ENCODE assay signal across 8 cellular contexts in the genomic region with DNA sequence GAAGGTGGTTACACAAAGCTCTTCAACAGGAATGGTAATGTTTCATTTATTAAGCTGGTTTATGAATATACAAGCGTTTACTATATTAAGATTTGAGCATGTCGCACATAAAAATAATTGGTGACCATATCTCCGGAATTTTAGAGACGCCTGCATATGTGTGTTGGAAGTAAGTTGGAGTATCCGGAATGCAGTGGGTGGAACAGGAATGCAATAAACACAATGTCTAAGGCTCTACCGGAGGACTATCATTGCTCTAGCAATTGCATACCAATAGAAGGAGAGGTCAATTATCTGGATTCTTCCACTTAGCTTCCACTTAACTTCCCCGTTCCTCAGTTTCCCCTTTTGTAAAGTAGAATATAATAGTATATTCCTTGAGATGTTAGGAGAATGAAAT. TPM values are rescaled to one million over a fixed set of nuclear protein-coding genes. Genes with fewer than 3 reads are reported as not detected.
DNase-seq lines count a peak whose midpoint lies in the region; ATAC-seq and TF ChIP-seq lines count a peak whose summit lies in the region.

No MANE protein-coding gene starts in this region.

- no peak overlapping the region for H4K5ac ChIP-seq in H9 (ENCODE audit: insufficient read length, low read depth, low read length)

- peaks cover 3% of the 10 kb centered on the region; the same call in 1 of the 2 replicates for H3K79me2 ChIP-seq in H9 (ENCODE audit: insufficient read depth, low read length)

- H3T11ph ChIP-seq in H9 (ENCODE audit: low read length) = no peak overlapping the region

- no peaks in the 10 kb centered on the region; the same call in 1 of the 2 replicates for H3K27me3 Mint-ChIP-seq in H9 (ENCODE audit: low read depth)
- H3K27me3 Mint-ChIP-seq in T-cell = no peaks in the 10 kb centered on the region
- H3K27me3 Mint-ChIP-seq in glutamatergic neuron (ENCODE audit: unreplicated experiment) = peaks cover 2% of the 10 kb centered on the region
- no peaks in the 10 kb centered on the region for H3K27me3 Mint-ChIP-seq in stimulated activated memory B cell treated with anti-CD40 and anti-IgM and Interleukin-4, amounts not matched to agents 10 μg/mL and 1 μg/mL and 100 μg/mL, for 72 hours

- H2AFZ ChIP-seq in H9 (ENCODE audit: low read length) = no peak overlapping the region

- H3K9ac ChIP-seq in H9 (ENCODE audit: extremely low read depth, insufficient read length, low read length) = no peak overlapping the region

- TF ChIP-seq CTCF in H9 (conservative IDR thresholded peaks at IDR 0.05) (no peak), glutamatergic neuron (IDR thresholded peaks at IDR 0.05; ENCODE audit: partially characterized antibody, unreplicated experiment) (no peak)

- H2BK20ac ChIP-seq in H9 (ENCODE audit: low read depth, low read length, poor library complexity, severe bottlenecking) = no peak overlapping the region

- no peak overlapping the region for H4K8ac ChIP-seq in H9 (replicated peaks; ENCODE audit: insufficient read length, low read depth, low read length)

- H3K9me3 Mint-ChIP-seq in H9 (no peaks in the 10 kb centered on the region), T-cell (no peaks in the 10 kb centered on the region), glutamatergic neuron (ENCODE audit: unreplicated experiment) (no peaks in the 10 kb centered on the region)
- no peaks in the 10 kb centered on the region for H3K9me3 Mint-ChIP-seq in stimulated activated memory B cell treated with anti-CD40 and anti-IgM and Interleukin-4, amounts not matched to agents 10 μg/mL and 1 μg/mL and 100 μg/mL, for 72 hours

- H3K4me1 ChIP-seq in H9 (ENCODE audit: insufficient read depth, low read length) = 0 out of 2 replicates have a peak, but pooled peaks cover 2% of the 10 kb centered on the region

- H3K27ac Mint-ChIP-seq in H9 = no peak overlapping the region
- H3K27ac Mint-ChIP-seq in T-cell = peak overlapping the region; percentile 27 to 95
- H3K27ac Mint-ChIP-seq in glutamatergic neuron (ENCODE audit: unreplicated experiment) = no peak overlapping the region
- H3K27ac Mint-ChIP-seq in stimulated activated memory B cell treated with anti-CD40 and anti-IgM and Interleukin-4, amounts not matched to agents 10 μg/mL and 1 μg/mL and 100 μg/mL, for 72 hours = no peak overlapping the region

- no peaks in the 10 kb centered on the region for H4K20me1 ChIP-seq in H9 (ENCODE audit: control insufficient read depth, insufficient read depth, insufficient read length)

- no peak overlapping the region for H3K14ac ChIP-seq in H9 (ENCODE audit: insufficient read depth, low read length)

- no peak overlapping the region for H2BK5ac ChIP-seq in H9 (ENCODE audit: insufficient read length, low read length)

- H3K4me3 Mint-ChIP-seq in H9 (peak overlapping the region; percentile 91 to 94), T-cell (peak overlapping the region in 1 of 3 donors; percentile 96), glutamatergic neuron (ENCODE audit: unreplicated experiment) (peak overlapping the region; percentile 97)
- H3K4me3 Mint-ChIP-seq in stimulated activated memory B cell treated with anti-CD40 and anti-IgM and Interleukin-4, amounts not matched to agents 10 μg/mL and 1 μg/mL and 100 μg/mL, for 72 hours = peak overlapping the region; percentile 96

- H3K23me2 ChIP-seq in H9 (ENCODE audit: insufficient read length, low read depth, low read length, poor library complexity, severe bottlenecking) = peaks cover 9% of the 10 kb centered on the region

- no peak overlapping the region for H3K4ac ChIP-seq in H9 (ENCODE audit: low read depth, low read length)

- CTCF ChIA-PET in T-cell (lab: Charles Lee) = no interaction called here

- POLR2A ChIA-PET in T-cell (lab: Charles Lee) = no interaction called here

- no peak overlapping the region for H2AK5ac ChIP-seq in H9 (ENCODE audit: insufficient read length, low read length)

- H3K4me1 Mint-ChIP-seq in H9 = peaks cover 18 to 19% of the 10 kb centered on the region in 2 experiments
- peaks cover 26 to 42% (median 28%) of the 10 kb centered on the region in 3 donors for H3K4me1 Mint-ChIP-seq in T-cell
- H3K4me1 Mint-ChIP-seq in glutamatergic neuron (ENCODE audit: low read depth, unreplicated experiment) = peaks cover 10% of the 10 kb centered on the region
- peaks cover 33% of the 10 kb centered on the region for H3K4me1 Mint-ChIP-seq in stimulated activated memory B cell treated with anti-CD40 and anti-IgM and Interleukin-4, amounts not matched to agents 10 μg/mL and 1 μg/mL and 100 μg/mL, for 72 hours

- no CpG with 5 or more reads among the region's 7 CpGs for WGBS in H9 (ENCODE audit: extremely low coverage, insufficient read length, low lambda C conversion rate)

- H3K18ac ChIP-seq in H9 (ENCODE audit: insufficient read length, low read depth, low read length) = no peak overlapping the region

- H4K91ac ChIP-seq in H9 (ENCODE audit: insufficient read length, low read depth, low read length) = no peak overlapping the region

- H3K27ac ChIP-seq in H9 (ENCODE audit: insufficient read length, low read depth, low read length) = no peak overlapping the region

- H3K79me1 ChIP-seq in H9 (ENCODE audit: insufficient read depth, low read depth, low read length, poor library complexity, severe bottlenecking) = peaks cover 4% of the 10 kb centered on the region

- DNase-seq in H9 (no peak), T-cell (no peak), glutamatergic neuron (no peak), NCI-H82 treated with DMSO at 0.1 percent for 48 hours (lab: John Stamatoyannopoulos, UW; ENCODE audit: unreplicated experiment) (no peak), iPS-NIHi7 (ENCODE audit: extremely low spot score) (no peak), T-helper 2 cell (no peak)
- no peak for DNase-seq in stimulated activated naive CD4-positive, alpha-beta T cell treated with Interleukin-2 at 50 U/mL for 16 hours (lab: John Stamatoyannopoulos, UW)

- no peaks in the 10 kb centered on the region for H3K27me3 ChIP-seq in H9 (ENCODE audit: insufficient read depth, low read length)

- H3K56ac ChIP-seq in H9 (ENCODE audit: insufficient read length, low read depth, low read length) = no peak overlapping the region

- H2BK120ac ChIP-seq in H9 (ENCODE audit: low read depth, low read length, poor library complexity, severe bottlenecking) = no peak overlapping the region

- no peak for ATAC-seq in T-cell (replicated peaks in 1 of 4)
- ATAC-seq in stimulated activated memory B cell treated with anti-CD40 and anti-IgM and Interleukin-4, amounts not matched to agents 10 μg/mL and 1 μg/mL and 100 μg/mL, for 72 hours = no peak

- H3K9me3 ChIP-seq in H9 (ENCODE audit: control insufficient read depth, low read depth, low read length) = no peaks in the 10 kb centered on the region

- H2BK15ac ChIP-seq in H9 (ENCODE audit: low read depth, low read length) = no peak overlapping the region

- peaks cover 4 to 9% (median 6%) of the 10 kb centered on the region in 3 experiments for H3K36me3 Mint-ChIP-seq in H9 (ENCODE audit: insufficient read depth in 1 of 3, low read depth in 3 of 3)
- peaks cover 4% of the 10 kb centered on the region for H3K36me3 Mint-ChIP-seq in T-cell
- H3K36me3 Mint-ChIP-seq in glutamatergic neuron (ENCODE audit: unreplicated experiment) = no peaks in the 10 kb centered on the region
- H3K36me3 Mint-ChIP-seq in stimulated activated memory B cell treated with anti-CD40 and anti-IgM and Interleukin-4, amounts not matched to agents 10 μg/mL and 1 μg/mL and 100 μg/mL, for 72 hours = peaks cover 13% of the 10 kb centered on the region

- H3K23ac ChIP-seq in H9 (ENCODE audit: insufficient read length, low read depth, low read length) = no peak overlapping the region

- no peak overlapping the region for H2BK12ac ChIP-seq in H9 (ENCODE audit: insufficient read length, low read depth, low read length)

- peak overlapping the region; percentile 90 for H3K4me2 ChIP-seq in H9 (ENCODE audit: insufficient read depth, insufficient read length, low read length)

RNA-seq across cellular contexts. Expression of a gene that starts 1.1 kb away (rescaled TPM):
- total RNA-seq in H9 (2021) (55.9 and 57.8 TPM in 2 replicates), T-cell (10 to 100 TPM; 23.2 to 37.4 (median 29.5) TPM), glutamatergic neuron (ENCODE audit: unreplicated experiment) (29.7 TPM)

Comparison
In these comparisons a context has a peak if more than half of its experiments do, and no peak if none do; other contexts are left out.
1. H3K27ac Mint-ChIP-seq: peak in T-cell (2 of 2); none in H9 (0 of 3), glutamatergic neuron (single experiment) and stimulated activated memory B cell treated with anti-CD40 and anti-IgM and Interleukin-4, amounts not matched to agents 10 μg/mL and 1 μg/mL and 100 μg/mL, for 72 hours (single experiment).